8 cellular contexts compared by ENCODE assay signal in genomic region chr2:97740590-97741182, GRCh38. TPM values are rescaled to one million over a fixed set of nuclear protein-coding genes. Genes with fewer than 3 reads are reported as not detected.
A peak's percentile ranks its signal among the peaks of the same experiment; 100 is the strongest.
DNase-seq lines count a peak whose midpoint lies in the region; ATAC-seq and TF ChIP-seq lines count a peak whose summit lies in the region.

No MANE protein-coding gene starts in this region.

- TF ChIP-seq POLR2A in ovary (IDR thresholded peaks at IDR 0.05): no peak

- CTCF ChIA-PET in CD4-positive, alpha-beta memory T cell (lab: Charles Lee; ENCODE audit: partially characterized antibody): interaction anchor here (0.8 to 10.0 kb wide), 18 partner anchors 8 to 448 kb away, joined by 3 to 166 read pairs (median 6); partner anchors contain the start of genes COX5B and ZAP70

- peaks cover 42 to 77% (median 57%) of the 10 kb centered on the region in 4 donors for H3K4me1 Mint-ChIP-seq in CD4-positive, alpha-beta memory T cell

- H3K27ac ChIP-seq in CD4-positive, alpha-beta memory T cell (ENCODE audit: low read depth, low read length): no peak overlapping the region
- peak overlapping the region; percentile 41 for H3K27ac ChIP-seq in trophoblast cell (ENCODE audit: low read depth, low read length)
- no peak overlapping the region for H3K27ac ChIP-seq in ovary

- H3K4me1 ChIP-seq in CD4-positive, alpha-beta memory T cell (ENCODE audit: insufficient read depth, low read length): peaks cover 55% of the 10 kb centered on the region
- H3K4me1 ChIP-seq in HAP-1 (no peaks in the 10 kb centered on the region), trophoblast cell (ENCODE audit: control insufficient read depth in 1 of 2, insufficient read depth in 2 of 2, low read length in 2 of 2) (peaks cover 11 to 14% of the 10 kb centered on the region in 2 experiments), ovary (ENCODE audit: insufficient read depth) (no peaks in the 10 kb centered on the region)

- no peak overlapping the region for H2AK5ac ChIP-seq in trophoblast cell (ENCODE audit: low read length)

- H2BK120ac ChIP-seq in trophoblast cell (ENCODE audit: insufficient read depth, low read length, poor library complexity): no peak overlapping the region

- H3K4me2 ChIP-seq in trophoblast cell (ENCODE audit: low read length): no peak overlapping the region

- intact Hi-C loops in CD4-positive, alpha-beta memory T cell (cut with micrococcal nuclease): no loop called here
- intact Hi-C loops in ovary (cut with DNase I): no loop called here

- H3K9ac ChIP-seq in trophoblast cell (ENCODE audit: low read length): no peak overlapping the region

- H3K27ac Mint-ChIP-seq in CD4-positive, alpha-beta memory T cell: peak overlapping the region; percentile 25 to 90 (median 79)

- H3K14ac ChIP-seq in trophoblast cell (ENCODE audit: low read length): no peak overlapping the region

- H4K8ac ChIP-seq in trophoblast cell (ENCODE audit: low read depth, low read length): peak overlapping the region; percentile 8

- H3K79me1 ChIP-seq in trophoblast cell (ENCODE audit: low read length): peaks cover 14% of the 10 kb centered on the region

- peaks cover 42% of the 10 kb centered on the region for H3K36me3 ChIP-seq in CD4-positive, alpha-beta memory T cell (ENCODE audit: insufficient read depth, low read length)
- H3K36me3 ChIP-seq in HAP-1 (replicated peaks) (no peaks in the 10 kb centered on the region), trophoblast cell (ENCODE audit: control insufficient read depth in 1 of 2, insufficient read depth in 2 of 2, low read length in 2 of 2) (no peaks in the 10 kb centered on the region), ovary (no peaks in the 10 kb centered on the region)

- H3K4ac ChIP-seq in trophoblast cell (ENCODE audit: low read depth, low read length): no peak overlapping the region

- ATAC-seq in HG03045 (IDR thresholded peaks at IDR 0.05; ENCODE audit: unreplicated experiment): no peak

- H3K36me3 Mint-ChIP-seq in CD4-positive, alpha-beta memory T cell: peaks cover 35 to 51% of the 10 kb centered on the region in 2 donors

- no peak overlapping the region for H2AFZ ChIP-seq in trophoblast cell (ENCODE audit: insufficient read depth, low read length, poor library complexity)

- H4K12ac ChIP-seq in trophoblast cell (ENCODE audit: low read depth, low read length): no peak overlapping the region

- no CpG with 5 or more reads among the region's 19 CpGs for WGBS in trophoblast cell (ENCODE audit: extremely low coverage, insufficient coverage, insufficient read length)
- WGBS in ovary, 3 donors: 21 to 24% (median 21%) methylated on average over 19 of the region's 19 CpGs

- H3K4me3 ChIP-seq in CD4-positive, alpha-beta memory T cell (ENCODE audit: low read length in 2 of 2): no peak overlapping the region
- H3K4me3 ChIP-seq in HAP-1 (no peak overlapping the region), fibroblast of the aortic adventitia (ENCODE audit: low read depth, low read length) (no peak overlapping the region), trophoblast cell (ENCODE audit: low read depth, low read length) (no peak overlapping the region), ovary (no peak overlapping the region)

- in situ Hi-C loops in HAP-1 (cut with MboI; ENCODE audit: low sequenced_read_pairs): no loop called here

- no peak overlapping the region for H3K18ac ChIP-seq in trophoblast cell (ENCODE audit: low read length)

- H3K27me3 ChIP-seq in CD4-positive, alpha-beta memory T cell (ENCODE audit: insufficient read depth, low read length): no peaks in the 10 kb centered on the region
- H3K27me3 ChIP-seq in HAP-1 (ENCODE audit: low read depth): no peaks in the 10 kb centered on the region
- H3K27me3 ChIP-seq in trophoblast cell (ENCODE audit: insufficient read depth, low read length): no peaks in the 10 kb centered on the region
- H3K27me3 ChIP-seq in ovary: no peaks in the 10 kb centered on the region

- peak; percentile 87 for TF ChIP-seq CTCF in fibroblast of the aortic adventitia (IDR thresholded peaks at IDR 0.05; ENCODE audit: insufficient read depth, low read length)
- peak in 1 of 3 donors; percentile 7 for TF ChIP-seq CTCF in ovary (IDR thresholded peaks at IDR 0.05)

- H3K9me3 ChIP-seq in CD4-positive, alpha-beta memory T cell (ENCODE audit: control insufficient read depth in 1 of 2, low read length in 2 of 2): no peaks in the 10 kb centered on the region
- H3K9me3 ChIP-seq in HAP-1 (no peaks in the 10 kb centered on the region), trophoblast cell (ENCODE audit: insufficient read depth, low read depth, low read length) (peaks cover 5% of the 10 kb centered on the region), ovary (no peaks in the 10 kb centered on the region)

- H3K23ac ChIP-seq in trophoblast cell (ENCODE audit: low read length): no peak overlapping the region

- H3K79me2 ChIP-seq in trophoblast cell (ENCODE audit: control insufficient read depth, insufficient read depth, low read length, poor library complexity): no peaks in the 10 kb centered on the region

- no peak overlapping the region for H2BK5ac ChIP-seq in trophoblast cell (ENCODE audit: low read depth, low read length, poor library complexity)

- no peak overlapping the region for H2BK12ac ChIP-seq in trophoblast cell (ENCODE audit: low read length)

- no peak for TF ChIP-seq EP300 in ovary (IDR thresholded peaks at IDR 0.05)

- DNase-seq in CD4-positive, alpha-beta memory T cell: peak in 4 of 5 donors; percentile 31 to 43 (median 34)
- DNase-seq in HAP-1 (ENCODE audit: low spot score in 2 of 2) (peak; percentile 59 to 82), NCI-H460 (ENCODE audit: extremely low read depth, low read depth) (peak; percentile 54), fibroblast of the aortic adventitia (ENCODE audit: low read depth) (peak; percentile 33), trophoblast cell (peak; percentile 49 to 78), ovary (no peak)
- peak; percentile 44 for DNase-seq in activated CD8-positive, alpha-beta memory T cell treated with anti-CD3 and anti-CD28 coated beads, Interleukin-2, amount 50 U/mL, for 4 hours

- peak overlapping the region; percentile 15 for H4K91ac ChIP-seq in trophoblast cell (ENCODE audit: low read depth, low read length)

- peaks cover 0 to 2% (median 0%) of the 10 kb centered on the region in 8 donors for H3K9me3 Mint-ChIP-seq in CD4-positive, alpha-beta memory T cell

- H3K4me3 Mint-ChIP-seq in CD4-positive, alpha-beta memory T cell: peak overlapping the region in 3 of 8 donors; percentile 20 to 61 (median 50)

- POLR2A ChIA-PET in CD4-positive, alpha-beta memory T cell (lab: Charles Lee; ENCODE audit: partially characterized antibody): interaction anchor here (0.8 to 14.2 kb wide), 9 partner anchors 10 to 77 kb away, joined by 3 to 284 read pairs (median 7); partner anchors contain the start of genes ACTR1B and ZAP70

- H3K27me3 Mint-ChIP-seq in CD4-positive, alpha-beta memory T cell: no peaks in the 10 kb centered on the region

RNA-seq across cellular contexts. Expression of gene ZAP70, which starts 27.3 kb away (rescaled TPM):
- 100 to 1,000 TPM; 404 to 419 TPM for total RNA-seq in CD4-positive, alpha-beta memory T cell
- 100 to 1,000 TPM; 140 to 149 TPM for polyA plus RNA-seq in CD4-positive, alpha-beta memory T cell
- not detected in 2 replicates for total RNA-seq in NCI-H460 (2014; rRNA removed; shearing (Covaris generic))
- 0.08 and 0.11 TPM in 2 replicates for polyA plus RNA-seq in NCI-H460 (2014; cell fraction: nucleus; rRNA removed)
- total RNA-seq in fibroblast of the aortic adventitia (ENCODE audit: low replicate concordance): 0.25 TPM in 1 of 2 replicates, not detected in the other
- polyA plus RNA-seq in trophoblast cell (2013): 3.2 and 3.3 TPM in 2 replicates
- 1 to 10 TPM in 3 of 7 donors, under 1 TPM in 4; 0.45 to 2.0 (median 0.69) TPM for total RNA-seq in ovary
- polyA plus RNA-seq in ovary: 1 to 10 TPM in 1 of 2 donors, under 1 TPM in 1; 0.75 to 1.2 TPM

Comparison
In these comparisons a context has a peak if more than half of its experiments do, and no peak if none do; other contexts are left out.
1. DNase-seq: peak in CD4-positive, alpha-beta memory T cell (4 of 5), HAP-1 (2 of 2), NCI-H460 (single experiment), activated CD8-positive, alpha-beta memory T cell treated with anti-CD3 and anti-CD28 coated beads, Interleukin-2, amount 50 U/mL, for 4 hours (single experiment), fibroblast of the aortic adventitia (single experiment) and trophoblast cell (2 of 2); none in ovary (0 of 5).
2. RNA of gene ZAP70, which starts 27.3 kb away (total RNA-seq): 404 to 419 TPM in CD4-positive, alpha-beta memory T cell; 0.45 to 2.0 TPM in ovary, not detected in NCI-H460 and 0.25 TPM in fibroblast of the aortic adventitia; every median in the first group is over 100 times any median in the second.